In the genomic region with DNA sequence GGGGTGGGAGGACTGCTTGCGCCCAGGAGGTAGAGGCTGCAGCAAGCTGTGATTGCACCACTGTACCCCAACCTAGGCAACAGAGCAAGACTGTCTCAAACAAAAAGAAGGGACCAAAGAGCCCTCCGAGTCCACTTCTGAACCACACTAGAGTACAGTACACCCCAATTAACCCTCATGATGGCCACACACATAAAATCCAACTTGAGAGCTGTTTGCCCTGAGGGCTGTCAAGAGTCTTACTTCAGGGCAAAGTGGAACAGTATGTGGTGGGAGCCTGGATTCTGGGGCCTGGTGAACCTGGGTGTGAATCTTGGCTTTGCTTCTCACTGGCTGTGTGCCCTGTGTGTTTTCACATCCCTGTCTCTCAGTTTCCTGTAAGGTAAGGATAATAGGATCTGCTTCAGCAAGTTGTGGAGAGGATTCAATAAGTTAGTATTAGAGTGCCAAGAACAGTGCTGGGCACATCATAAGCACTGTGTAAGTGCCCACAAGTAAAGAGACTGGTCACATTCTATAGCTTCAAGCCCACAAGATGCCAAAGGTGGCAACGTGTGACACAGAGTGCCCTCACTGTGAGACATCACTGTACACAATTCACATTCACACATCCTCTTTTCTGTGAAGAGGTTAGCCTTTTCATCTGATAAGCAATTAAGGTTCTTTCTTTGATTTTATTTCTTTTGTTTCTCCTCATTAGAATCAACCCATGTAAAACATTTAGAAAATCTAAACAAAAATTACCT, we compare ENCODE assay signal across 14 cellular contexts. TPM values are rescaled to one million over a fixed set of nuclear protein-coding genes. Genes with fewer than 3 reads are reported as not detected.
DNase-seq lines count a peak whose midpoint lies in the region; ATAC-seq and TF ChIP-seq lines count a peak whose summit lies in the region.
"Had no signal": no experiment of that assay in that cellular context is flagged by ENCODE, and none has a peak within 500 bp of the region (broad histone marks: within the 10 kb centered on the region; RNA-seq: fewer than 3 reads in every experiment).

No MANE protein-coding gene starts in this region.

- H3K9me3 ChIP-seq in BLaER1 treated with 17β-estradiol and CSF1 and Interleukin-3, amounts not matched to agents 10 nM and 100 nM (replicated peaks in 1 of 11), result no peaks in the 10 kb centered on the region
- H3K9me3 ChIP-seq in adrenal gland (replicated peaks in 1 of 3), result no peaks in the 10 kb centered on the region
- H3K9me3 ChIP-seq in upper lobe of right lung, result no peaks in the 10 kb centered on the region
- H3K9me3 ChIP-seq: HAP-1, neutrophil, tibial artery had no signal

- H3K4me3 ChIP-seq in BLaER1 treated with 17β-estradiol and CSF1 and Interleukin-3, amounts not matched to agents 10 nM and 100 nM, result peak overlapping the region in 1 of 10 experiments; percentile 34; a peak in 1 of 20 replicates
- H3K4me3 ChIP-seq in adrenal gland (no peak overlapping the region), upper lobe of right lung (no peak overlapping the region)
- H3K4me3 ChIP-seq: HAP-1, tibial artery had no signal

- intact Hi-C loops in adrenal gland (cut with DNase I) (no loop called here), upper lobe of right lung (cut with DNase I) (no loop called here)

- peak overlapping the region in 10 of 11 experiments; percentile 40 to 74 (median 56); a peak in 17 of 22 replicates for H3K27ac ChIP-seq in BLaER1 treated with 17β-estradiol and CSF1 and Interleukin-3, amounts not matched to agents 10 nM and 100 nM
- peak overlapping the region in 3 of 5 donors; percentile 33 to 52 (median 50) for H3K27ac ChIP-seq in adrenal gland
- H3K27ac ChIP-seq in upper lobe of right lung, result no peak overlapping the region
- H3K27ac ChIP-seq: neutrophil, tibial artery had no signal

- TF ChIP-seq POLR2A in adrenal gland (IDR thresholded peaks at IDR 0.05), result no peak

- H3K27me3 ChIP-seq in BLaER1 treated with 17β-estradiol and CSF1 and Interleukin-3, amounts not matched to agents 10 nM and 100 nM, result no peaks in the 10 kb centered on the region
- H3K27me3 ChIP-seq in adrenal gland (no peaks in the 10 kb centered on the region), upper lobe of right lung (no peaks in the 10 kb centered on the region)
- H3K27me3 ChIP-seq: neutrophil had no signal

- H3K4me2 ChIP-seq in BLaER1 treated with 17β-estradiol and CSF1 and Interleukin-3, amounts not matched to agents 10 nM and 100 nM, result peak overlapping the region; percentile 69 to 92 (median 83)

- peak overlapping the region in 7 of 11 experiments; percentile 1 to 43 (median 28); a peak in 9 of 22 replicates for H3K9ac ChIP-seq in BLaER1 treated with 17β-estradiol and CSF1 and Interleukin-3, amounts not matched to agents 10 nM and 100 nM

- H3K4me1 ChIP-seq in BLaER1 treated with 17β-estradiol and CSF1 and Interleukin-3, amounts not matched to agents 10 nM and 100 nM, result peaks cover 39 to 100% (median 70%) of the 10 kb centered on the region in 10 experiments
- H3K4me1 ChIP-seq in adrenal gland (replicated peaks in 1 of 2) (peaks cover 6 to 23% of the 10 kb centered on the region in 2 donors), upper lobe of right lung (no peaks in the 10 kb centered on the region)
- H3K4me1 ChIP-seq: tibial artery had no signal

- WGBS in adrenal gland, 4 donors, result 71 to 80% (median 74%) methylated on average over 3 of the region's 3 CpGs

- ATAC-seq in GM18858 (IDR thresholded peaks at IDR 0.05; ENCODE audit: unreplicated experiment), result peak; percentile 23
- no peak for ATAC-seq in upper lobe of right lung
- no peak for ATAC-seq in GM21526 (IDR thresholded peaks at IDR 0.05; ENCODE audit: low FRiP score, unreplicated experiment)
- ATAC-seq: SK-N-SH treated with all-trans-retinoic acid at 6 μM for 48 hours had no signal

- H4K20me1 ChIP-seq in BLaER1 treated with 17β-estradiol and CSF1 and Interleukin-3, amounts not matched to agents 10 nM and 100 nM, result peaks cover 0 to 100% (median 53%) of the 10 kb centered on the region in 11 experiments; a peak in 16 of 22 replicates

- DNase-seq in MV-4-11 (lab: John Stamatoyannopoulos, UW) (peak; percentile 60), adrenal gland (no peak), upper lobe of right lung (no peak), NCI-H2107 treated with DMSO at 0.1 percent for 48 hours (lab: John Stamatoyannopoulos, UW; ENCODE audit: unreplicated experiment) (no peak), hippocampal formation (lab: John Stamatoyannopoulos, UW) (no peak)
- DNase-seq: COR-L47, NCI-H345, tibial artery had no signal

- TF ChIP-seq CTCF in adrenal gland (IDR thresholded peaks at IDR 0.05) (no peak), upper lobe of right lung (IDR thresholded peaks at IDR 0.05) (no peak)

- H3K36me3 ChIP-seq in BLaER1 treated with 17β-estradiol and CSF1 and Interleukin-3, amounts not matched to agents 10 nM and 100 nM, result peaks cover 0 to 89% (median 18%) of the 10 kb centered on the region in 11 experiments; a peak in 12 of 22 replicates
- H3K36me3 ChIP-seq in adrenal gland (replicated peaks in 1 of 2) (no peaks in the 10 kb centered on the region), upper lobe of right lung (no peaks in the 10 kb centered on the region)
- H3K36me3 ChIP-seq: HAP-1, neutrophil, tibial artery had no signal

RNA-seq across cellular contexts. Expression of a gene that starts 52.1 kb away (rescaled TPM):
- total RNA-seq in adrenal gland, result 10 to 100 TPM in 7 of 8 donors, 1 to 10 TPM in 1; 6.1 to 78.2 (median 33.7) TPM
- 10 to 100 TPM; 24.9 to 70.8 (median 53.4) TPM for polyA plus RNA-seq in adrenal gland
- 9.1 TPM for total RNA-seq in upper lobe of right lung
